14 cellular contexts compared by ENCODE assay signal in genomic region chr14:61268797-61269196, GRCh38. TPM values are rescaled to one million over a fixed set of nuclear protein-coding genes. Genes with fewer than 3 reads are reported as not detected.
DNase-seq lines count a peak whose midpoint lies in the region; ATAC-seq and TF ChIP-seq lines count a peak whose summit lies in the region.
"Had no signal": no experiment of that assay in that cellular context is flagged by ENCODE, and none has a peak within 500 bp of the region (broad histone marks: within the 10 kb centered on the region; RNA-seq: fewer than 3 reads in every experiment).

No MANE protein-coding gene starts in this region.

- no peak overlapping the region for H4K91ac ChIP-seq in IMR-90 (ENCODE audit: insufficient read depth, low read depth, low read length)

- TF ChIP-seq POLR2A in IMR-90 (IDR thresholded peaks at IDR 0.05; ENCODE audit: low read depth, low read length), result no peak

- H3K27ac ChIP-seq in ACC112 (ENCODE audit: low read depth, low read length) (0 out of 2 replicates have a peak overlapping the region, but pooled peaks have one; percentile 17), IMR-90 (ENCODE audit: insufficient read depth, low read length) (no peak overlapping the region)
- H3K27ac ChIP-seq: C4-2B, HL-60 had no signal

- no peak overlapping the region for H3K18ac ChIP-seq in IMR-90 (ENCODE audit: low read depth, low read length)

- in situ Hi-C loops in IMR-90 (cut with MboI; ENCODE audit: low sequenced_read_pairs), result no loop called here

- H2BK20ac ChIP-seq in IMR-90 (ENCODE audit: low read depth, low read length), result no peak overlapping the region

- H3K9me3 ChIP-seq in IMR-90 (ENCODE audit: control insufficient read depth, insufficient read depth, low read length), result no peaks in the 10 kb centered on the region
- H3K9me3 ChIP-seq: BE2C had no signal

- H3K27me3 ChIP-seq in ACC112 (ENCODE audit: insufficient read depth, low read length) (no peaks in the 10 kb centered on the region), IMR-90 (ENCODE audit: control insufficient read depth, insufficient read depth, low read length) (no peaks in the 10 kb centered on the region; the same call in 1 of the 2 replicates)

- no peak overlapping the region for H3K4me2 ChIP-seq in IMR-90 (ENCODE audit: low read depth, low read length)

- peak overlapping the region; percentile 32 for H3K27ac Mint-ChIP-seq in chondrocyte (ENCODE audit: unreplicated experiment)
- H3K27ac Mint-ChIP-seq: CD4-positive, alpha-beta memory T cell; IgD-negative memory B cell had no signal

- H3K56ac ChIP-seq in IMR-90 (ENCODE audit: extremely low read depth, insufficient read depth, low read length), result no peak overlapping the region

- H2AK9ac ChIP-seq in IMR-90 (replicated peaks; ENCODE audit: low read depth, low read length, poor library complexity), result no peak overlapping the region

- TF ChIP-seq RAD21 in IMR-90 (IDR thresholded peaks at IDR 0.05; ENCODE audit: low read length), result no peak

- no peak for ATAC-seq in IMR-90 (ENCODE audit: low read depth)

- intact Hi-C loops in IMR-90 (cut with micrococcal nuclease), result loop anchor here (1.0 kb wide), 1 partner anchor 18 kb away; no protein-coding TSS in a partner anchor

- H2BK15ac ChIP-seq in IMR-90 (ENCODE audit: low read depth, low read length), result no peak overlapping the region

- no peaks in the 10 kb centered on the region for H3K9me3 Mint-ChIP-seq in chondrocyte (ENCODE audit: low read depth)
- H3K9me3 Mint-ChIP-seq: CD4-positive, alpha-beta memory T cell; IgD-negative memory B cell had no signal

- H4K5ac ChIP-seq in IMR-90 (ENCODE audit: low read depth, low read length), result no peak overlapping the region

- H3K14ac ChIP-seq in IMR-90 (replicated peaks; ENCODE audit: low read depth, low read length), result no peak overlapping the region

- no peak overlapping the region for H3K4me3 Mint-ChIP-seq in chondrocyte (ENCODE audit: unreplicated experiment)

- no peaks in the 10 kb centered on the region for H3K27me3 Mint-ChIP-seq in chondrocyte (ENCODE audit: low read depth)

- H3K79me2 ChIP-seq in ACC112 (ENCODE audit: control insufficient read depth, insufficient read depth, low read length, unreplicated experiment), result no peaks in the 10 kb centered on the region

- H3K4me1 ChIP-seq in ACC112 (ENCODE audit: control insufficient read depth, insufficient read depth, low read length, unreplicated experiment) (peaks cover 9% of the 10 kb centered on the region), IMR-90 (ENCODE audit: control insufficient read depth, insufficient read depth, low read length) (peaks cover 8% of the 10 kb centered on the region)
- H3K4me1 ChIP-seq: BE2C had no signal

- POLR2A ChIA-PET in IMR-90 (lab: Charles Lee; ENCODE audit: unreplicated experiment), result no interaction called here

- no peaks in the 10 kb centered on the region for H3K36me3 ChIP-seq in ACC112 (ENCODE audit: insufficient read depth, low read length)
- no peaks in the 10 kb centered on the region for H3K36me3 ChIP-seq in IMR-90 (ENCODE audit: control insufficient read depth, insufficient read depth, low read length)
- H3K36me3 ChIP-seq: BE2C had no signal

- no peak overlapping the region for H2BK5ac ChIP-seq in IMR-90 (ENCODE audit: low read depth, low read length, poor library complexity, severe bottlenecking)

- H2AFZ ChIP-seq in ACC112 (ENCODE audit: low read length, unreplicated experiment) (no peak overlapping the region), IMR-90 (replicated peaks; ENCODE audit: low read length, poor library complexity) (no peak overlapping the region)

- CTCF ChIA-PET in IMR-90 (lab: Yijun Ruan, JAX), result interaction anchor here (0.5 to 1.2 kb wide), 4 partner anchors 13 to 644 kb away, joined by 3 to 4 read pairs (median 4); no protein-coding TSS in a partner anchor

- no peaks in the 10 kb centered on the region; the same call in 1 of the 2 replicates for H3K9me1 ChIP-seq in IMR-90 (ENCODE audit: insufficient read depth, low read length)

- H2BK120ac ChIP-seq in IMR-90 (ENCODE audit: low read depth, low read length), result no peak overlapping the region

- no peaks in the 10 kb centered on the region for H3K79me1 ChIP-seq in IMR-90 (ENCODE audit: low read depth in 1 of 2, low read length in 2 of 2)

- no peak overlapping the region for H3K9ac ChIP-seq in IMR-90 (ENCODE audit: low read depth, low read length)

- H4K8ac ChIP-seq in IMR-90 (ENCODE audit: low read depth in 2 of 2, low read length in 2 of 2), result no peak overlapping the region

- no TSS peak for BruUV-seq in IMR-90 (replicated peaks; lab: Mats Ljungman, UMichigan)

- dilution Hi-C loops in IMR-90 (cut with HindIII; ENCODE audit: low sequenced_read_pairs, unreplicated experiment), result no loop called here

- TF ChIP-seq CTCF in IMR-90 (conservative IDR thresholded peaks at IDR 0.05; ENCODE audit: low read depth, low read length) (no peak), chondrocyte (IDR thresholded peaks at IDR 0.05) (no peak), foreskin fibroblast (IDR thresholded peaks at IDR 0.05; ENCODE audit: low read depth, low read length) (no peak)

- WGBS in IMR-90 (ENCODE audit: extremely low coverage in 2 of 2, insufficient read length in 1 of 2), 2 experiments, result no CpG with 5 or more reads among the region's 1 CpG

- H3K4me1 Mint-ChIP-seq in chondrocyte (ENCODE audit: low read depth), result peaks cover 27% of the 10 kb centered on the region

- no peak overlapping the region for H3K23ac ChIP-seq in IMR-90 (ENCODE audit: low read depth, low read length)

- no peaks in the 10 kb centered on the region for H3K36me3 Mint-ChIP-seq in chondrocyte (ENCODE audit: low read depth)
- H3K36me3 Mint-ChIP-seq: CD4-positive, alpha-beta memory T cell; IgD-negative memory B cell had no signal

- no peak overlapping the region for H2AK5ac ChIP-seq in IMR-90 (ENCODE audit: low read depth, low read length)

- H3K4ac ChIP-seq in IMR-90 (ENCODE audit: low read depth, low read length), result no peak overlapping the region

- H4K20me1 ChIP-seq in IMR-90 (ENCODE audit: insufficient read depth, low read length), result no peaks in the 10 kb centered on the region

- DNase-seq in IMR-90, result peak; percentile 35
- DNase-seq in chondrocyte (ENCODE audit: low spot score), result no peak
- peak; percentile 20 to 34 for DNase-seq in foreskin fibroblast
- no peak for DNase-seq in HPDE6-E6E7 (ENCODE audit: extremely low spot score)
- no peak for DNase-seq in NCI-H2081 (lab: John Stamatoyannopoulos, UW)
- no peak for DNase-seq in EL
- no peak for DNase-seq in NCI-H1694 treated with DMSO at 0.1 percent for 48 hours (lab: John Stamatoyannopoulos, UW)
- DNase-seq: BE2C had no signal

- no peak overlapping the region for H3K4me3 ChIP-seq in ACC112 (ENCODE audit: low read depth, low read length)
- H3K4me3 ChIP-seq in IMR-90 (ENCODE audit: insufficient read depth, low read depth, low read length), result no peak overlapping the region
- no peak overlapping the region for H3K4me3 ChIP-seq in foreskin fibroblast (ENCODE audit: low read depth in 1 of 2, low read length in 2 of 2)

TF ChIP-seq in IMR-90, 13 proteins besides CTCF, POLR2A, EP300 and RAD21:
- TF ChIP-seq SMC3 (IDR thresholded peaks at IDR 0.05; ENCODE audit: low read depth, low read length), result no peak
- TF ChIP-seq CHD1 (IDR thresholded peaks at IDR 0.05; ENCODE audit: low read depth, low read length), result no peak
- no peak for TF ChIP-seq RFX5 (IDR thresholded peaks at IDR 0.05; ENCODE audit: low read depth, low read length)
- TF ChIP-seq ELK1 (IDR thresholded peaks at IDR 0.05; ENCODE audit: borderline replicate concordance, low read depth, low read length), result no peak
- TF ChIP-seq, protein P1, sequence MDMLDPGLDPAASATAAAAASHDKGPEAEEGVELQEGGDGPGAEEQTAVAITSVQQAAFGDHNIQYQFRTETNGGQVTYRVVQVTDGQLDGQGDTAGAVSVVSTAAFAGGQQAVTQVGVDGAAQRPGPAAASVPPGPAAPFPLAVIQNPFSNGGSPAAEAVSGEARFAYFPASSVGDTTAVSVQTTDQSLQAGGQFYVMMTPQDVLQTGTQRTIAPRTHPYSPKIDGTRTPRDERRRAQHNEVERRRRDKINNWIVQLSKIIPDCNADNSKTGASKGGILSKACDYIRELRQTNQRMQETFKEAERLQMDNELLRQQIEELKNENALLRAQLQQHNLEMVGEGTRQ (IDR thresholded peaks at IDR 0.05; ENCODE audit: low read depth, low read length), result no peak
- no peak for TF ChIP-seq NFE2L2 (IDR thresholded peaks at IDR 0.05; ENCODE audit: low read depth, low read length)
- no peak for TF ChIP-seq MAFK (IDR thresholded peaks at IDR 0.05; ENCODE audit: low read depth, low read length)
- TF ChIP-seq MAZ (IDR thresholded peaks at IDR 0.05; ENCODE audit: borderline replicate concordance, low read depth, low read length), result no peak
- no peak for TF ChIP-seq CEBPB (IDR thresholded peaks at IDR 0.05; ENCODE audit: low read depth, low read length)

RNA-seq across cellular contexts. Expression of gene TMEM30B, which starts 12.3 kb away (rescaled TPM):
- total RNA-seq in IMR-90 (2012; rRNA removed) (under 0.01 TPM in 1 of 2 replicates, not detected in the other), chondrocyte (2.7 to 9.3 TPM (median 7.9 TPM) in 3 replicates)
- polyA plus RNA-seq in IMR-90 (2012; rRNA removed), result 0.03 and 0.13 TPM in 2 replicates
- 0.04 and 0.21 TPM in 2 replicates for polyA plus RNA-seq in IMR-90 (2012; cell fraction: cytosol; rRNA removed)
- 0.15 TPM in 1 of 2 replicates, not detected in the other for polyA plus RNA-seq in IMR-90 (2012; cell fraction: nucleus; rRNA removed; ENCODE audit: low replicate concordance)
- total RNA-seq: A172 had no signal

RNA-seq across cellular contexts. Expression of gene PRKCH, which starts 52.6 kb away (rescaled TPM):
- 1.4 and 2.3 TPM in 2 replicates for total RNA-seq in IMR-90 (2012; rRNA removed)
- polyA plus RNA-seq in IMR-90 (2012; rRNA removed), result 1.4 and 1.6 TPM in 2 replicates
- polyA plus RNA-seq in IMR-90 (2012; cell fraction: cytosol; rRNA removed), result 1.0 and 1.6 TPM in 2 replicates
- 0.76 and 3.6 TPM in 2 replicates for polyA plus RNA-seq in IMR-90 (2012; cell fraction: nucleus; rRNA removed; ENCODE audit: low replicate concordance)
- 9.7 to 13.4 TPM (median 10.6 TPM) in 3 replicates for total RNA-seq in chondrocyte

Comparison
In these comparisons a context has a peak if more than half of its experiments do, and no peak if none do; other contexts are left out.
1. DNase-seq: peak in IMR-90 (single experiment) and foreskin fibroblast (2 of 2); none in chondrocyte (single experiment), HPDE6-E6E7 (single experiment), NCI-H2081 (0 of 2), EL (single experiment) and NCI-H1694 treated with DMSO at 0.1 percent for 48 hours (single experiment).